In the genomic region with DNA sequence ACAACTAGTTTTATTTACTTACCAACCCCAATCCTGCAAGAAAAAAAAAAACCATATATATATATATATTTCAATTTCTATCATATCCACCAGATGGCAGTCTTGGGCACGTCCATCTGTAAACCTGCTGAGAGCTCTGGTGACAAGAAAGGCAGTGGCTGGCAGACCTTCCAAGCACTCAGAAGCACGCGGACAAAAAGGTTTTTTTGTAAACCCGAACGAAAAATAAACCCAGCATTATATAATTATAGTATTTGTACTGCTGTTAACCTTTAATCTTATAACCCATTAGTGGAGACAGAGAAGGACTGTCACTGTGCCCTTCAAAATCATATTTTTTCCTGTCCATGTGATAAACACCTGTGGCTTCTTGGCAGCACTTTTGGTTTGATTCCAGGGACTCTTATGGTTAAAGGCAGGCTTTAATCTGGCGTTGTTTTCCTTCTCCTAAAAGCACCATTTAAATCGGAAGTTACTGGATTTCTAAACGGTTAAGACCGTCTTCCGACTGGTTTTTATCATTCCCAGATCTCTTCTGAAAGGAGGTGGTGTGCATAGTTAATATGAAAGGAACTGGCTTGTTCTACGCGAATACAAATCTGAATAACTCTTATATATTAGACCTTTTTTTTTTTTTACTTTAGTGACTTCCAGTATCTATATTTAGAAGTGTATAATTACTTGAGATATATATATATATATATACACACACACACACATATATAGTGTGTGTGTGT, we compare ENCODE assay signal across 8 cellular contexts. TPM values are rescaled to one million over a fixed set of nuclear protein-coding genes. Genes with fewer than 3 reads are reported as not detected.
DNase-seq lines count a peak whose midpoint lies in the region; ATAC-seq and TF ChIP-seq lines count a peak whose summit lies in the region.

No MANE protein-coding gene starts in this region.

- DNase-seq in CD14-positive monocyte (ENCODE audit: low spot score) (peak; percentile 58), NCI-H69 (lab: John Stamatoyannopoulos, UW) (peak; percentile 96), dorsolateral prefrontal cortex (peak in 7 of 10 donors; percentile 56 to 76 (median 63)), memory B cell (ENCODE audit: low spot score in 2 of 2) (peak; percentile 27 to 53)
- peak; percentile 6 to 55 for DNase-seq in activated CD4-positive, alpha-beta T cell treated with anti-CD3 and anti-CD28 coated beads, Interleukin-2, amount 50 U/mL, for 24 hours (ENCODE audit: low read depth in 1 of 2, low spot score in 1 of 2)
- DNase-seq in stimulated activated CD8-positive, alpha-beta memory T cell treated with anti-CD3 and anti-CD28 coated beads, Interleukin-15, amount 100 ng/mL, for 4 hours (ENCODE audit: low read depth in 2 of 2), result peak; percentile 8 to 15

- H3K27ac Mint-ChIP-seq in CD14-positive monocyte (no peak overlapping the region), memory B cell (no peak overlapping the region)

- H3K9me3 Mint-ChIP-seq in CD14-positive monocyte (no peaks in the 10 kb centered on the region), memory B cell (no peaks in the 10 kb centered on the region)

- H3K4me3 ChIP-seq in dorsolateral prefrontal cortex, result peak overlapping the region; percentile 14 to 74 (median 51)

- H3K27me3 Mint-ChIP-seq in CD14-positive monocyte (ENCODE audit: low read depth in 3 of 3), result peaks cover 0 to 4% (median 0%) of the 10 kb centered on the region in 3 donors
- no peaks in the 10 kb centered on the region for H3K27me3 Mint-ChIP-seq in memory B cell

- no peaks in the 10 kb centered on the region for H3K36me3 Mint-ChIP-seq in CD14-positive monocyte
- no peaks in the 10 kb centered on the region for H3K36me3 Mint-ChIP-seq in memory B cell

- ATAC-seq in HG03108 (IDR thresholded peaks at IDR 0.05; ENCODE audit: unreplicated experiment), result peak; percentile 60
- peak; percentile 70 for ATAC-seq in memory B cell (ENCODE audit: low read depth)
- no peak for ATAC-seq in HG03565 (IDR thresholded peaks at IDR 0.05; ENCODE audit: unreplicated experiment)

- H3K4me1 Mint-ChIP-seq in CD14-positive monocyte (peaks cover 22% of the 10 kb centered on the region), memory B cell (peaks cover 12% of the 10 kb centered on the region)

- no peaks in the 10 kb centered on the region for H3K27me3 ChIP-seq in dorsolateral prefrontal cortex

- TF ChIP-seq CTCF in CD14-positive monocyte (IDR thresholded peaks at IDR 0.05), result peak; percentile 80
- peak; percentile 55 to 94 (median 78) for TF ChIP-seq CTCF in dorsolateral prefrontal cortex (IDR thresholded peaks at IDR 0.05 in 54 of 56, conservative IDR thresholded peaks at IDR 0.05 in 2 of 56; ENCODE audit: low read depth in 1 of 56, partially characterized antibody in 56 of 56)

- peak overlapping the region in 58 of 59 donors; percentile 27 to 94 (median 80) for H3K27ac ChIP-seq in dorsolateral prefrontal cortex

- H3K4me3 Mint-ChIP-seq in CD14-positive monocyte (peak overlapping the region; percentile 46 to 49), memory B cell (peak overlapping the region; percentile 34)

- intact Hi-C loops in CD14-positive monocyte (cut with micrococcal nuclease) (loop anchor here in 1 of 2 donors (10.0 kb wide), 1 partner anchor 710 kb away; no protein-coding TSS in a partner anchor), dorsolateral prefrontal cortex (cut with DNase I) (loop anchor here (1.0 to 10.0 kb wide), 7 partner anchors 47 to 710 kb away; partner anchors contain the start of gene PPM1B (in 2 of the 2))

RNA-seq across cellular contexts. Expression of gene SLC3A1, which starts 31.0 kb away (rescaled TPM):
- polyA plus RNA-seq in CD14-positive monocyte, result not detected
- 1 to 10 TPM in 47 of 120 experiments, under 1 TPM in 66, not detected in 7; 0.19 to 2.7 (median 0.90) TPM for total RNA-seq in dorsolateral prefrontal cortex

Comparison
In these comparisons a context has a peak if more than half of its experiments do, and no peak if none do; other contexts are left out.
1. DNase-seq: peak in every context shown above with its lines; median percentile 96 in NCI-H69; 63 in dorsolateral prefrontal cortex; 58 in CD14-positive monocyte; 40 in memory B cell; 30 in activated CD4-positive, alpha-beta T cell treated with anti-CD3 and anti-CD28 coated beads, Interleukin-2, amount 50 U/mL, for 24 hours; 12 in stimulated activated CD8-positive, alpha-beta memory T cell treated with anti-CD3 and anti-CD28 coated beads, Interleukin-15, amount 100 ng/mL, for 4 hours.